8 cellular contexts compared by ENCODE assay signal in the genomic region with DNA sequence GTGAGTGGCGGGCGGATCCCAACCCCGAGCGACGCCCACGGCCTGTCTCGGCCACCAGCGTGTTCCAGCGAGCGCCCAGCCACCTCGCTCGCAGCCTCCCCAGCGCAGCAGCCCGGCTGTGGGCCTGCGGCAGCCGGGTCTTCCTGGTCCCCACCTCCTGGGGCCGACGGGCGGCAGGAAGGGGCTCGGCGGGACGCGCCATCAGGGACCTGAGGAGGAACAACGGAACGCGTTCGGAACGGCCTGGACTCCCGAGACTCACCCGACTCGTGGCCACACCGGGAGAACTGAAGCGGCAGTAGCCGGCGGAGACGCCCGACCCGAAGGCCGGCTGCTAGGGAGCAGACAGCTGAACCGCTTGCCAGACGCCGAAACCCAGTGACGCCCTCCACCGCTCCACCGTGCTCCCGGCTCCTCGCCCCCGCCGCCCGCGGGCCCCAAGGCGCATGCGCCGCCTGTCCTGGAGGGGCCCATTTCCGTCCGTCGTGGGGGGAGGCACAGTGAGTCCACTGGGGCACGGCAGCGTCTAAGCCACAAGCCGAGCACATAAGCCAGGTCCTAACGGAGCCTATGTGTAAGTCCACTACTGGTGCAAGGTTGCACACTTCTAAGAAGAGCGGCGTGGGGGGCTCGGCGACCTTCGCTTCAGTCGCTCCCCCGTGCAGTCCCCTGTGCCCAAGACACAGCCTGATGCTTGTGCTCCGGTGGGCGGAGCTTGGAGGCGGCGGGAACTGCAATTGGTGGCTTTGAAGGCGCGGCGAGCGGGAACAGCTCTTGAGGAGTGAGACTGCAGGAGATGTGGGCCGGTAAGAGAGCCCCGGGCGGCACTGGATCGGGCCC. TPM values are rescaled to one million over a fixed set of nuclear protein-coding genes. Genes with fewer than 3 reads are reported as not detected.
DNase-seq lines count a peak whose midpoint lies in the region; ATAC-seq, FAIRE-seq and TF ChIP-seq lines count a peak whose summit lies in the region.

A gene with protein sequence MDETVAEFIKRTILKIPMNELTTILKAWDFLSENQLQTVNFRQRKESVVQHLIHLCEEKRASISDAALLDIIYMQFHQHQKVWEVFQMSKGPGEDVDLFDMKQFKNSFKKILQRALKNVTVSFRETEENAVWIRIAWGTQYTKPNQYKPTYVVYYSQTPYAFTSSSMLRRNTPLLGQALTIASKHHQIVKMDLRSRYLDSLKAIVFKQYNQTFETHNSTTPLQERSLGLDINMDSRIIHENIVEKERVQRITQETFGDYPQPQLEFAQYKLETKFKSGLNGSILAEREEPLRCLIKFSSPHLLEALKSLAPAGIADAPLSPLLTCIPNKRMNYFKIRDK (plus strand): TSS at position 743 of the 840 bp plus-strand sequence. CDS start 4,726 bp downstream, outside the sequence.
A gene (minus strand): TSS at position 414 of the 840 bp plus-strand sequence. CDS start 9,491 bp downstream, outside the sequence.

- no peak for TF ChIP-seq CTCF in RWPE1 (conservative IDR thresholded peaks at IDR 0.05; ENCODE audit: low read depth)
- no peak for TF ChIP-seq CTCF in fibroblast of lung (conservative IDR thresholded peaks at IDR 0.05 in 1 of 2, IDR thresholded peaks at IDR 0.05 in 1 of 2; ENCODE audit: low read depth in 1 of 2, low read length in 2 of 2)

- H3K36me3 ChIP-seq in fibroblast of lung (ENCODE audit: control insufficient read depth, insufficient read depth, low read length), result no peaks in the 10 kb centered on the region
- peaks cover 0 to 4% (median 0%) of the 10 kb centered on the region in 3 experiments for H3K36me3 ChIP-seq in naive thymus-derived CD4-positive, alpha-beta T cell (ENCODE audit: control insufficient read depth in 2 of 3, insufficient read depth in 3 of 3, low read length in 3 of 3)

- POLR2A ChIA-PET in RWPE1 (lab: Yijun Ruan, JAX; ENCODE audit: low non-redundant PET), result no interaction called here
- POLR2A ChIA-PET in naive thymus-derived CD4-positive, alpha-beta T cell (lab: Charles Lee), result interaction anchor here (0.6 to 9.0 kb wide), 7 partner anchors 9 to 728 kb away, joined by 3 to 61 read pairs (median 3); a partner anchor contains a TSS

- peaks cover 33% of the 10 kb centered on the region for H3K4me1 Mint-ChIP-seq in activated T-helper 17 cell treated with anti-CD3 and anti-CD28 coated beads, Interleukin-2, amount 50 U/mL, for 72 hours
- peaks cover 21 to 73% (median 44%) of the 10 kb centered on the region in 7 donors for H3K4me1 Mint-ChIP-seq in naive thymus-derived CD4-positive, alpha-beta T cell
- peaks cover 49% of the 10 kb centered on the region for H3K4me1 Mint-ChIP-seq in stimulated activated memory B cell treated with anti-CD40 and anti-IgM and Interleukin-4, amounts not matched to agents 10 μg/mL and 1 μg/mL and 100 μg/mL, for 72 hours

- H3K9me3 ChIP-seq in fibroblast of lung (ENCODE audit: control insufficient read depth, insufficient read depth, low read depth, low read length), result no peaks in the 10 kb centered on the region
- no peaks in the 10 kb centered on the region for H3K9me3 ChIP-seq in naive thymus-derived CD4-positive, alpha-beta T cell (ENCODE audit: control insufficient read depth in 2 of 3, low read length in 3 of 3)

- FAIRE-seq in H54 (lab: Jason Lieb, UNC), result no peak

- H3K9ac ChIP-seq in fibroblast of lung (ENCODE audit: insufficient read depth, low read length), result peak within 1 kb of the TSS; percentile 99

- peak within 1 kb of the TSS; percentile 94 for H3K27ac ChIP-seq in RWPE1
- peak within 1 kb of the TSS; percentile 100 for H3K27ac ChIP-seq in fibroblast of lung (ENCODE audit: insufficient read depth, low read length)
- H3K27ac ChIP-seq in naive thymus-derived CD4-positive, alpha-beta T cell (ENCODE audit: low read depth, low read length), result peak within 1 kb of the TSS; percentile 95

- no peaks in the 10 kb centered on the region for H3K27me3 Mint-ChIP-seq in activated T-helper 17 cell treated with anti-CD3 and anti-CD28 coated beads, Interleukin-2, amount 50 U/mL, for 72 hours
- no peaks in the 10 kb centered on the region for H3K27me3 Mint-ChIP-seq in naive thymus-derived CD4-positive, alpha-beta T cell
- H3K27me3 Mint-ChIP-seq in stimulated activated memory B cell treated with anti-CD40 and anti-IgM and Interleukin-4, amounts not matched to agents 10 μg/mL and 1 μg/mL and 100 μg/mL, for 72 hours, result no peaks in the 10 kb centered on the region

- H3K4me1 ChIP-seq in fibroblast of lung (ENCODE audit: control insufficient read depth, extremely low read depth, insufficient read depth, low read length), result peaks cover 2% of the 10 kb centered on the region
- H3K4me1 ChIP-seq in naive thymus-derived CD4-positive, alpha-beta T cell (ENCODE audit: control insufficient read depth in 2 of 2, insufficient read depth in 2 of 2, low read length in 2 of 2), result peaks cover 20 to 21% of the 10 kb centered on the region in 2 donors

- no peaks in the 10 kb centered on the region for H3K9me3 Mint-ChIP-seq in activated T-helper 17 cell treated with anti-CD3 and anti-CD28 coated beads, Interleukin-2, amount 50 U/mL, for 72 hours
- peaks cover 0 to 7% (median 0%) of the 10 kb centered on the region in 11 donors for H3K9me3 Mint-ChIP-seq in naive thymus-derived CD4-positive, alpha-beta T cell
- H3K9me3 Mint-ChIP-seq in stimulated activated memory B cell treated with anti-CD40 and anti-IgM and Interleukin-4, amounts not matched to agents 10 μg/mL and 1 μg/mL and 100 μg/mL, for 72 hours, result no peaks in the 10 kb centered on the region

- peak within 1 kb of the TSS; percentile 99 for H3K27ac Mint-ChIP-seq in activated T-helper 17 cell treated with anti-CD3 and anti-CD28 coated beads, Interleukin-2, amount 50 U/mL, for 72 hours
- H3K27ac Mint-ChIP-seq in naive thymus-derived CD4-positive, alpha-beta T cell, result peak within 1 kb of the TSS; percentile 97 to 100 (median 100)
- H3K27ac Mint-ChIP-seq in stimulated activated memory B cell treated with anti-CD40 and anti-IgM and Interleukin-4, amounts not matched to agents 10 μg/mL and 1 μg/mL and 100 μg/mL, for 72 hours, result peak within 1 kb of the TSS; percentile 99

- H3K4me2 ChIP-seq in fibroblast of lung (ENCODE audit: extremely low read depth, insufficient read depth, low read length), result peak within 1 kb of the TSS; percentile 99

- intact Hi-C loops in naive thymus-derived CD4-positive, alpha-beta T cell (cut with micrococcal nuclease), result loop anchor here (1.0 to 10.0 kb wide), 19 partner anchors 9 to 1732 kb away; a partner anchor contains a TSS

- peaks cover 84% of the 10 kb centered on the region for H3K79me2 ChIP-seq in fibroblast of lung (ENCODE audit: control insufficient read depth, insufficient read depth, low read length)

- CTCF ChIA-PET in RWPE1 (lab: Yijun Ruan, JAX), result no interaction called here
- CTCF ChIA-PET in naive thymus-derived CD4-positive, alpha-beta T cell (lab: Charles Lee), result interaction anchor here (0.6 to 3.0 kb wide), 3 partner anchors 14 to 28 kb away, joined by 3 to 16 read pairs (median 5); a partner anchor contains a TSS

- H3K4me3 ChIP-seq in fibroblast of lung (replicated peaks in 1 of 4; ENCODE audit: control extremely low read depth in 1 of 4, insufficient read depth in 1 of 4, low read depth in 3 of 4, low read length in 4 of 4), result peak within 1 kb of the TSS; percentile 85 to 97 (median 89)
- peak within 1 kb of the TSS; percentile 83 for H3K4me3 ChIP-seq in naive thymus-derived CD4-positive, alpha-beta T cell (ENCODE audit: low read length)

- TF ChIP-seq POLR2A in H54 (IDR thresholded peaks at IDR 0.05; ENCODE audit: low read depth, low read length), result peak; percentile 68

- no peaks in the 10 kb centered on the region for H3K27me3 ChIP-seq in fibroblast of lung (ENCODE audit: control insufficient read depth, insufficient read depth, low read length)
- no peaks in the 10 kb centered on the region for H3K27me3 ChIP-seq in naive thymus-derived CD4-positive, alpha-beta T cell (ENCODE audit: control insufficient read depth in 2 of 2, insufficient read depth in 2 of 2, low read length in 2 of 2)

- H4K20me1 ChIP-seq in fibroblast of lung (ENCODE audit: control insufficient read depth, extremely low read depth, insufficient read depth, low read length), result no peaks in the 10 kb centered on the region

- peak within 1 kb of the TSS; percentile 87 for H3K4me3 Mint-ChIP-seq in activated T-helper 17 cell treated with anti-CD3 and anti-CD28 coated beads, Interleukin-2, amount 50 U/mL, for 72 hours
- H3K4me3 Mint-ChIP-seq in naive thymus-derived CD4-positive, alpha-beta T cell, result peak within 1 kb of the TSS; percentile 83 to 100 (median 96)
- H3K4me3 Mint-ChIP-seq in stimulated activated memory B cell treated with anti-CD40 and anti-IgM and Interleukin-4, amounts not matched to agents 10 μg/mL and 1 μg/mL and 100 μg/mL, for 72 hours, result peak within 1 kb of the TSS; percentile 99

- peak; percentile 98 for DNase-seq in EL
- DNase-seq in H54 (ENCODE audit: insufficient read length, low spot score), result peak; percentile 88
- peak; percentile 96 for DNase-seq in LoVo (ENCODE audit: low spot score)
- DNase-seq in RWPE1 (ENCODE audit: low spot score), result peak; percentile 93
- DNase-seq in fibroblast of lung (ENCODE audit: low read depth in 2 of 2), result peak; percentile 99
- DNase-seq in naive thymus-derived CD4-positive, alpha-beta T cell, result peak; percentile 98 to 100 (median 99)

- peak within 1 kb of the TSS; percentile 99 for H2AFZ ChIP-seq in fibroblast of lung (ENCODE audit: low read length)

- peak; percentile 86 for ATAC-seq in activated T-helper 17 cell treated with anti-CD3 and anti-CD28 coated beads, Interleukin-2, amount 50 U/mL, for 72 hours (replicated peaks)
- peak; percentile 89 for ATAC-seq in naive thymus-derived CD4-positive, alpha-beta T cell
- ATAC-seq in stimulated activated memory B cell treated with anti-CD40 and anti-IgM and Interleukin-4, amounts not matched to agents 10 μg/mL and 1 μg/mL and 100 μg/mL, for 72 hours, result peak; percentile 95

- H3K36me3 Mint-ChIP-seq in activated T-helper 17 cell treated with anti-CD3 and anti-CD28 coated beads, Interleukin-2, amount 50 U/mL, for 72 hours (ENCODE audit: low read depth), result peaks cover 62% of the 10 kb centered on the region
- H3K36me3 Mint-ChIP-seq in naive thymus-derived CD4-positive, alpha-beta T cell, result peaks cover 0 to 14% (median 0%) of the 10 kb centered on the region in 5 donors
- peaks cover 4% of the 10 kb centered on the region for H3K36me3 Mint-ChIP-seq in stimulated activated memory B cell treated with anti-CD40 and anti-IgM and Interleukin-4, amounts not matched to agents 10 μg/mL and 1 μg/mL and 100 μg/mL, for 72 hours

RNA-seq across cellular contexts. Expression of the first gene that starts in this region (rescaled TPM):
- 10 to 100 TPM; 34.1 to 51.0 TPM for total RNA-seq in activated T-helper 17 cell treated with anti-CD3 and anti-CD28 coated beads, Interleukin-2, amount 50 U/mL, for 72 hours
- 8.7 and 19.5 TPM in 2 replicates for total RNA-seq in fibroblast of lung
- 33.8 and 86.6 TPM in 2 replicates for polyA plus RNA-seq in fibroblast of lung
- polyA plus RNA-seq in fibroblast of lung (2012), result 23.4 and 57.9 TPM in 2 replicates
- 6.4 and 7.1 TPM in 2 replicates for polyA minus RNA-seq in fibroblast of lung (ENCODE audit: low replicate concordance)
- total RNA-seq in naive thymus-derived CD4-positive, alpha-beta T cell, result 10 to 100 TPM in 1 of 5 experiments, 1 to 10 TPM in 4; 1.4 to 41.8 (median 6.9) TPM
- polyA plus RNA-seq in naive thymus-derived CD4-positive, alpha-beta T cell, result 1 to 10 TPM; 2.7 to 3.1 TPM

RNA-seq across cellular contexts. Expression of the second gene that starts in this region (rescaled TPM):
- total RNA-seq in activated T-helper 17 cell treated with anti-CD3 and anti-CD28 coated beads, Interleukin-2, amount 50 U/mL, for 72 hours, result 100 to 1,000 TPM in 1 of 2 donors, 10 to 100 TPM in 1; 78.8 to 138 TPM
- 35.2 and 70.5 TPM in 2 replicates for total RNA-seq in fibroblast of lung
- 77.3 and 128 TPM in 2 replicates for polyA plus RNA-seq in fibroblast of lung
- 69.0 and 111 TPM in 2 replicates for polyA plus RNA-seq in fibroblast of lung (2012)
- 7.9 and 9.5 TPM in 2 replicates for polyA minus RNA-seq in fibroblast of lung (ENCODE audit: low replicate concordance)
- total RNA-seq in naive thymus-derived CD4-positive, alpha-beta T cell, result 10 to 100 TPM; 28.3 to 78.4 (median 40.8) TPM
- polyA plus RNA-seq in naive thymus-derived CD4-positive, alpha-beta T cell, result 10 to 100 TPM; 75.7 to 77.1 TPM

Comparison
In these comparisons a context has a peak if more than half of its experiments do, and no peak if none do; other contexts are left out.
1. Peak in every context shown above with its lines: DNase-seq, ATAC-seq, H3K4me3 ChIP-seq and H3K27ac ChIP-seq.